1 cellular context compared by ENCODE assay signal in the genomic region with DNA sequence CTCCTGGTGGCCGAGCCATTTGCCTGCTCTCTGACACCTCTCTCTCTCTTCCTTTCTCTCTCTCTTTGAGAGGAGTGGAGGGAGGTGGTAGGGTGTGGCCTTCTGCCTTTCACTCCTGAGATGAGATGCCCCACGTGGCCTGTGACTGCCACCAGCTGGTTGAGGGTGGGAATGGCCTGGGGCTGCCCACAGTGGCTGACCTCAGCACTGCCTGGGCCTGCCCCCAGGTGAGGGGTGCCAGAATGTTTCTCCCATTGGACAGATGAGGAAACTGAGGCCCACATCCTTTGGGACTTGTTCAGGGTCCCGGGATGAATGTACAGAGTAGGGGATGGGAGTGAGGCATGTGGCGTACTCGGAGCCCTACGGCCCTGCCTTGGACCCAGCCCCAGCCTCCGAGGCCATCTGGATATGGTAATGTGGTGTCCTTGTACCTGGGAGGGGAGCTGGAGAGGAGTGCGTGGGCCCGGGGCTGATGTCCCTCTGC.
TF ChIP-seq lines count a peak whose summit lies in the region.

No MANE protein-coding gene starts in this region.

TF ChIP-seq in H1, 55 proteins besides CTCF, POLR2A, EP300 and RAD21 (continued from another document):
- TF ChIP-seq SUZ12 (IDR thresholded peaks at IDR 0.05; ENCODE audit: low read length) (no peak), HDAC2 (IDR thresholded peaks at IDR 0.05; ENCODE audit: borderline replicate concordance in 1 of 2, low read depth in 2 of 2, low read length in 2 of 2) (0 out of 4 replicates have a peak, but pooled peaks of 1 of the 2 experiments have one; percentile 30), TCF12 (IDR thresholded peaks at IDR 0.05; ENCODE audit: low read depth, low read length) (no peak), TEAD4 (IDR thresholded peaks at IDR 0.05; ENCODE audit: low read depth, low read length) (no peak), TAF1 (IDR thresholded peaks at IDR 0.05; ENCODE audit: low read depth, low read length) (no peak), SIN3A (conservative IDR thresholded peaks at IDR 0.05 in 1 of 2, IDR thresholded peaks at IDR 0.05 in 1 of 2; ENCODE audit: low read depth in 1 of 2, low read length in 2 of 2) (peak in 1 of 2 experiments; percentile 68; a peak in 1 of 4 replicates), GTF2F1 (IDR thresholded peaks at IDR 0.05; ENCODE audit: borderline replicate concordance, low read depth, low read length) (no peak), KDM1A (IDR thresholded peaks at IDR 0.05; ENCODE audit: borderline replicate concordance, low read length) (0 out of 2 replicates have a peak, but pooled peaks have one; percentile 65), GABPA (IDR thresholded peaks at IDR 0.05; ENCODE audit: borderline replicate concordance, insufficient read depth, low read length) (no peak), JUND (IDR thresholded peaks at IDR 0.05; ENCODE audit: low read length) (peak; percentile 45; the same call in 1 of the 2 replicates), SAP30 (IDR thresholded peaks at IDR 0.05; ENCODE audit: insufficient read depth, insufficient replicate concordance, low read length) (no peak), SIX5 (IDR thresholded peaks at IDR 0.05; ENCODE audit: low read depth, low read length) (no peak), CREB1 (IDR thresholded peaks at IDR 0.05) (no peak), CBX8 (IDR thresholded peaks at IDR 0.05; ENCODE audit: borderline replicate concordance, low read depth, low read length) (no peak), BCL11A (IDR thresholded peaks at IDR 0.05; ENCODE audit: low read depth in 2 of 2, low read length in 2 of 2) (no peak), RBBP5 (IDR thresholded peaks at IDR 0.05; ENCODE audit: borderline replicate concordance, low read depth, low read length) (no peak)
- TF ChIP-seq, protein P1, sequence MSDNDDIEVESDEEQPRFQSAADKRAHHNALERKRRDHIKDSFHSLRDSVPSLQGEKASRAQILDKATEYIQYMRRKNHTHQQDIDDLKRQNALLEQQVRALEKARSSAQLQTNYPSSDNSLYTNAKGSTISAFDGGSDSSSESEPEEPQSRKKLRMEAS (IDR thresholded peaks at IDR 0.05) = peak; percentile 75
- TF ChIP-seq, protein P2, sequence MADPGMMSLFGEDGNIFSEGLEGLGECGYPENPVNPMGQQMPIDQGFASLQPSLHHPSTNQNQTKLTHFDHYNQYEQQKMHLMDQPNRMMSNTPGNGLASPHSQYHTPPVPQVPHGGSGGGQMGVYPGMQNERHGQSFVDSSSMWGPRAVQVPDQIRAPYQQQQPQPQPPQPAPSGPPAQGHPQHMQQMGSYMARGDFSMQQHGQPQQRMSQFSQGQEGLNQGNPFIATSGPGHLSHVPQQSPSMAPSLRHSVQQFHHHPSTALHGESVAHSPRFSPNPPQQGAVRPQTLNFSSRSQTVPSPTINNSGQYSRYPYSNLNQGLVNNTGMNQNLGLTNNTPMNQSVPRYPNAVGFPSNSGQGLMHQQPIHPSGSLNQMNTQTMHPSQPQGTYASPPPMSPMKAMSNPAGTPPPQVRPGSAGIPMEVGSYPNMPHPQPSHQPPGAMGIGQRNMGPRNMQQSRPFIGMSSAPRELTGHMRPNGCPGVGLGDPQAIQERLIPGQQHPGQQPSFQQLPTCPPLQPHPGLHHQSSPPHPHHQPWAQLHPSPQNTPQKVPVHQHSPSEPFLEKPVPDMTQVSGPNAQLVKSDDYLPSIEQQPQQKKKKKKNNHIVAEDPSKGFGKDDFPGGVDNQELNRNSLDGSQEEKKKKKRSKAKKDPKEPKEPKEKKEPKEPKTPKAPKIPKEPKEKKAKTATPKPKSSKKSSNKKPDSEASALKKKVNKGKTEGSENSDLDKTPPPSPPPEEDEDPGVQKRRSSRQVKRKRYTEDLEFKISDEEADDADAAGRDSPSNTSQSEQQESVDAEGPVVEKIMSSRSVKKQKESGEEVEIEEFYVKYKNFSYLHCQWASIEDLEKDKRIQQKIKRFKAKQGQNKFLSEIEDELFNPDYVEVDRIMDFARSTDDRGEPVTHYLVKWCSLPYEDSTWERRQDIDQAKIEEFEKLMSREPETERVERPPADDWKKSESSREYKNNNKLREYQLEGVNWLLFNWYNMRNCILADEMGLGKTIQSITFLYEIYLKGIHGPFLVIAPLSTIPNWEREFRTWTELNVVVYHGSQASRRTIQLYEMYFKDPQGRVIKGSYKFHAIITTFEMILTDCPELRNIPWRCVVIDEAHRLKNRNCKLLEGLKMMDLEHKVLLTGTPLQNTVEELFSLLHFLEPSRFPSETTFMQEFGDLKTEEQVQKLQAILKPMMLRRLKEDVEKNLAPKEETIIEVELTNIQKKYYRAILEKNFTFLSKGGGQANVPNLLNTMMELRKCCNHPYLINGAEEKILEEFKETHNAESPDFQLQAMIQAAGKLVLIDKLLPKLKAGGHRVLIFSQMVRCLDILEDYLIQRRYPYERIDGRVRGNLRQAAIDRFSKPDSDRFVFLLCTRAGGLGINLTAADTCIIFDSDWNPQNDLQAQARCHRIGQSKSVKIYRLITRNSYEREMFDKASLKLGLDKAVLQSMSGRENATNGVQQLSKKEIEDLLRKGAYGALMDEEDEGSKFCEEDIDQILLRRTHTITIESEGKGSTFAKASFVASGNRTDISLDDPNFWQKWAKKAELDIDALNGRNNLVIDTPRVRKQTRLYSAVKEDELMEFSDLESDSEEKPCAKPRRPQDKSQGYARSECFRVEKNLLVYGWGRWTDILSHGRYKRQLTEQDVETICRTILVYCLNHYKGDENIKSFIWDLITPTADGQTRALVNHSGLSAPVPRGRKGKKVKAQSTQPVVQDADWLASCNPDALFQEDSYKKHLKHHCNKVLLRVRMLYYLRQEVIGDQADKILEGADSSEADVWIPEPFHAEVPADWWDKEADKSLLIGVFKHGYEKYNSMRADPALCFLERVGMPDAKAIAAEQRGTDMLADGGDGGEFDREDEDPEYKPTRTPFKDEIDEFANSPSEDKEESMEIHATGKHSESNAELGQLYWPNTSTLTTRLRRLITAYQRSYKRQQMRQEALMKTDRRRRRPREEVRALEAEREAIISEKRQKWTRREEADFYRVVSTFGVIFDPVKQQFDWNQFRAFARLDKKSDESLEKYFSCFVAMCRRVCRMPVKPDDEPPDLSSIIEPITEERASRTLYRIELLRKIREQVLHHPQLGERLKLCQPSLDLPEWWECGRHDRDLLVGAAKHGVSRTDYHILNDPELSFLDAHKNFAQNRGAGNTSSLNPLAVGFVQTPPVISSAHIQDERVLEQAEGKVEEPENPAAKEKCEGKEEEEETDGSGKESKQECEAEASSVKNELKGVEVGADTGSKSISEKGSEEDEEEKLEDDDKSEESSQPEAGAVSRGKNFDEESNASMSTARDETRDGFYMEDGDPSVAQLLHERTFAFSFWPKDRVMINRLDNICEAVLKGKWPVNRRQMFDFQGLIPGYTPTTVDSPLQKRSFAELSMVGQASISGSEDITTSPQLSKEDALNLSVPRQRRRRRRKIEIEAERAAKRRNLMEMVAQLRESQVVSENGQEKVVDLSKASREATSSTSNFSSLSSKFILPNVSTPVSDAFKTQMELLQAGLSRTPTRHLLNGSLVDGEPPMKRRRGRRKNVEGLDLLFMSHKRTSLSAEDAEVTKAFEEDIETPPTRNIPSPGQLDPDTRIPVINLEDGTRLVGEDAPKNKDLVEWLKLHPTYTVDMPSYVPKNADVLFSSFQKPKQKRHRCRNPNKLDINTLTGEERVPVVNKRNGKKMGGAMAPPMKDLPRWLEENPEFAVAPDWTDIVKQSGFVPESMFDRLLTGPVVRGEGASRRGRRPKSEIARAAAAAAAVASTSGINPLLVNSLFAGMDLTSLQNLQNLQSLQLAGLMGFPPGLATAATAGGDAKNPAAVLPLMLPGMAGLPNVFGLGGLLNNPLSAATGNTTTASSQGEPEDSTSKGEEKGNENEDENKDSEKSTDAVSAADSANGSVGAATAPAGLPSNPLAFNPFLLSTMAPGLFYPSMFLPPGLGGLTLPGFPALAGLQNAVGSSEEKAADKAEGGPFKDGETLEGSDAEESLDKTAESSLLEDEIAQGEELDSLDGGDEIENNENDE (IDR thresholded peaks at IDR 0.05; ENCODE audit: insufficient replicate concordance, low read length) = no peak
- TF ChIP-seq, protein P3, sequence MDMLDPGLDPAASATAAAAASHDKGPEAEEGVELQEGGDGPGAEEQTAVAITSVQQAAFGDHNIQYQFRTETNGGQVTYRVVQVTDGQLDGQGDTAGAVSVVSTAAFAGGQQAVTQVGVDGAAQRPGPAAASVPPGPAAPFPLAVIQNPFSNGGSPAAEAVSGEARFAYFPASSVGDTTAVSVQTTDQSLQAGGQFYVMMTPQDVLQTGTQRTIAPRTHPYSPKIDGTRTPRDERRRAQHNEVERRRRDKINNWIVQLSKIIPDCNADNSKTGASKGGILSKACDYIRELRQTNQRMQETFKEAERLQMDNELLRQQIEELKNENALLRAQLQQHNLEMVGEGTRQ (IDR thresholded peaks at IDR 0.05; ENCODE audit: low read length) = peak; percentile 32; the same call in 1 of the 2 replicates
- TF ChIP-seq, protein P4, sequence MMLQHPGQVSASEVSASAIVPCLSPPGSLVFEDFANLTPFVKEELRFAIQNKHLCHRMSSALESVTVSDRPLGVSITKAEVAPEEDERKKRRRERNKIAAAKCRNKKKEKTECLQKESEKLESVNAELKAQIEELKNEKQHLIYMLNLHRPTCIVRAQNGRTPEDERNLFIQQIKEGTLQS (IDR thresholded peaks at IDR 0.05; ENCODE audit: insufficient read depth, low read depth, low read length) = no peak
TF ChIP-seq in H1: peak in this region for 6.
